21 cellular contexts compared by ENCODE assay signal in genomic region chr12:2547273-2548044, GRCh38.
DNase-seq lines count a peak whose midpoint lies in the region; ATAC-seq, FAIRE-seq and TF ChIP-seq lines count a peak whose summit lies in the region.
"Had no signal": no experiment of that assay in that cellular context is flagged by ENCODE, and none has a peak within 500 bp of the region (broad histone marks: within the 10 kb centered on the region; RNA-seq: fewer than 3 reads in every experiment).

No MANE protein-coding gene starts in this region.

- H3K4me1 Mint-ChIP-seq in activated T-cell treated with anti-CD3 and anti-CD28 coated beads, Interleukin-2, amount 50 U/mL, for 24 hours (ENCODE audit: low read depth), result peaks cover 10% of the 10 kb centered on the region

- DNase-seq in left ventricle myocardium superior, result no peak
- DNase-seq in left ventricle myocardium inferior, result no peak
- DNase-seq in NOMO-1 treated with DMSO at 0.1 percent for 48 hours (lab: John Stamatoyannopoulos, UW; ENCODE audit: unreplicated experiment), result peak; percentile 90
- DNase-seq in globus pallidus (ENCODE audit: low spot score), result peak; percentile 30
- no peak for DNase-seq in urothelium cell line (ENCODE audit: low spot score)
- DNase-seq in activated T-cell treated with anti-CD3 and anti-CD28 coated beads, Interleukin-2, amount 50 U/mL, for 24 hours, result no peak
- no peak for DNase-seq in SW 1271 (lab: John Stamatoyannopoulos, UW)
- no peak for DNase-seq in breast epithelium (ENCODE audit: low spot score in 2 of 2)
- DNase-seq: COR-L47, DMS153, EL, NCI-H1048, NCI-H146, NCI-H2081 treated with DMSO at 0.1 percent for 48 hours, NCI-H2227 treated with DMSO at 0.1 percent for 48 hours, NCI-H524 treated with DMSO at 0.1 percent for 48 hours, OCI-M1, RPMI8226, SJCRH30 had no signal

- H3K9me3 ChIP-seq in left ventricle myocardium inferior (replicated peaks), result no peaks in the 10 kb centered on the region
- no peaks in the 10 kb centered on the region for H3K9me3 ChIP-seq in breast epithelium
- H3K9me3 ChIP-seq: A549, HAP-1, SJCRH30 had no signal

- H3K36me3 Mint-ChIP-seq in activated T-cell treated with anti-CD3 and anti-CD28 coated beads, Interleukin-2, amount 50 U/mL, for 24 hours (ENCODE audit: low read depth), result no peaks in the 10 kb centered on the region

- intact Hi-C loops in left ventricle myocardium superior (cut with micrococcal nuclease), result no loop called here
- intact Hi-C loops in left ventricle myocardium inferior (cut with micrococcal nuclease), result no loop called here
- intact Hi-C loops in breast epithelium (cut with DNase I; ENCODE audit: low total_unique reads), result no loop called here

- no peak overlapping the region for H3K4me3 ChIP-seq in left ventricle myocardium inferior
- no peak overlapping the region for H3K4me3 ChIP-seq in breast epithelium
- H3K4me3 ChIP-seq: A549, HAP-1, SJCRH30 had no signal

- peak; percentile 91 for FAIRE-seq in urothelium cell line (lab: Jason Lieb, UNC)
- FAIRE-seq: A549 had no signal

- no peak for TF ChIP-seq POLR2A in breast epithelium (IDR thresholded peaks at IDR 0.05)

- H3K27ac ChIP-seq in left ventricle myocardium inferior (replicated peaks) (no peak overlapping the region), breast epithelium (no peak overlapping the region)
- H3K27ac ChIP-seq: A549, SJCRH30 had no signal

- no peak for TF ChIP-seq CTCF in left ventricle myocardium inferior (IDR thresholded peaks at IDR 0.05; ENCODE audit: borderline replicate concordance)
- TF ChIP-seq CTCF in breast epithelium (IDR thresholded peaks at IDR 0.05), result no peak

- H3K27me3 ChIP-seq in left ventricle myocardium inferior (ENCODE audit: low read depth), result no peaks in the 10 kb centered on the region
- H3K27me3 ChIP-seq in breast epithelium, result no peaks in the 10 kb centered on the region

- H3K4me1 ChIP-seq in left ventricle myocardium inferior, result peaks cover 52% of the 10 kb centered on the region
- no peaks in the 10 kb centered on the region for H3K4me1 ChIP-seq in breast epithelium
- H3K4me1 ChIP-seq: A549, HAP-1, SJCRH30 had no signal

- no peak overlapping the region for H3K4me3 Mint-ChIP-seq in activated T-cell treated with anti-CD3 and anti-CD28 coated beads, Interleukin-2, amount 50 U/mL, for 24 hours

- peak; percentile 17 for ATAC-seq in left ventricle myocardium superior
- ATAC-seq: A549 had no signal

- H3K9me3 Mint-ChIP-seq in activated T-cell treated with anti-CD3 and anti-CD28 coated beads, Interleukin-2, amount 50 U/mL, for 24 hours, result no peaks in the 10 kb centered on the region

- peaks cover 13% of the 10 kb centered on the region for H3K27me3 Mint-ChIP-seq in activated T-cell treated with anti-CD3 and anti-CD28 coated beads, Interleukin-2, amount 50 U/mL, for 24 hours

- H3K27ac Mint-ChIP-seq in activated T-cell treated with anti-CD3 and anti-CD28 coated beads, Interleukin-2, amount 50 U/mL, for 24 hours, result no peak overlapping the region

- H3K36me3 ChIP-seq in left ventricle myocardium inferior, result peaks cover 33% of the 10 kb centered on the region
- no peaks in the 10 kb centered on the region for H3K36me3 ChIP-seq in breast epithelium
- H3K36me3 ChIP-seq: HAP-1, SJCRH30 had no signal

Comparison
In these comparisons a context has a peak if more than half of its experiments do, and no peak if none do; other contexts are left out.
1. DNase-seq: peak in NOMO-1 treated with DMSO at 0.1 percent for 48 hours (single experiment) and globus pallidus (single experiment); none in left ventricle myocardium superior (single experiment), left ventricle myocardium inferior (single experiment), urothelium cell line (single experiment), activated T-cell treated with anti-CD3 and anti-CD28 coated beads, Interleukin-2, amount 50 U/mL, for 24 hours (single experiment), SW 1271 (0 of 2) and breast epithelium (0 of 2).